Comparison of ENCODE assay signal across 16 cellular contexts in the genomic region with DNA sequence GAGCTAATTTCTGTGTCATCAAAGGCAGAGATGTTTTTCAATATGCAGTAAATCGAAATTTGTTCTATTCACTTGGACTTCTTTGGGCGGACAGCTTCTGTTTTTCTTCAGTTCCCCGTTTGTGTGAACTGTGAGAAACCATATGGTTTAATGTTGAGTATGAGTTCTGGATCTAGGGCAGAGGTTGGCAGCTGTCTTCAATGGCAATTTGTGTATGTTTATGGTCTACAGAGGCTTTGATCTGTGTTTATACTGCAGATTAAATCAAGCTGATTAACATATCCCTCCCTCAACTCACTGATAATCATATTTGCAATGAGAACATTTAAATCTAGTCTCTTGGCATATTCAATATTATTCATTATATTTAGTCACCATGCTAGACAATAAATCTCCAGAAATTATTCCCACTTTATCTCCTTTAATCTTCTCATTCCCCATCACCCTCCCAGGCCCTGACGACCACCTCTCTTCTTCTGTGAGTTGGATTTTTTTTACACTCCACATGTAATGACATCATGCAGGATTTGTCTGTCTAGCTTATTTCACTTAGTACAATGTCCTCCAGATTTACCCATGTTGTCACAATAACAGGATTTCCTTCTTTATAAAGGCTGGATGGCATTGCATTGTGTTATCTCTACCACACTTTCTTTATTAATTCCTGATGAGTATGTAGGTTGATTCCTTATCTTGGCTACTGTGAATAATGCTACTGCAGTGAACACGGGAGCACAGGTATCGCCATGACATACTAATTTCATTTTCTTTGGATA. TPM values are rescaled to one million over a fixed set of nuclear protein-coding genes. Genes with fewer than 3 reads are reported as not detected.
A peak's percentile ranks its signal among the peaks of the same experiment; 100 is the strongest.
DNase-seq lines count a peak whose midpoint lies in the region; ATAC-seq and TF ChIP-seq lines count a peak whose summit lies in the region.
"Had no signal": no experiment of that assay in that cellular context is flagged by ENCODE, and none has a peak within 500 bp of the region (broad histone marks: within the 10 kb centered on the region; RNA-seq: fewer than 3 reads in every experiment).

No MANE protein-coding gene starts in this region.

- no peak for DNase-seq in CD4-positive, alpha-beta T cell
- DNase-seq in fibroblast of villous mesenchyme (ENCODE audit: low read depth) (peak; percentile 63), neural crest cell (ENCODE audit: low read depth, low spot score) (no peak)
- no peak for DNase-seq in activated CD4-positive, CD25-positive, alpha-beta regulatory T cell (lab: John Stamatoyannopoulos, UW)
- DNase-seq in activated CD4-positive, alpha-beta T cell treated with anti-CD3 and anti-CD28 coated beads, Interleukin-2, amount 50 U/mL, for 1 hour = no peak
- DNase-seq: heart left ventricle; NCI-H187 treated with DMSO at 0.1 percent for 48 hours; NCI-H446 treated with DMSO at 0.1 percent for 48 hours; stimulated activated CD4-positive, alpha-beta T cell treated with anti-CD3 and anti-CD28 coated beads, Interleukin-15, amount 100 ng/mL, for 24 hours had no signal

- H3K4me1 Mint-ChIP-seq in CD4-positive, alpha-beta T cell (ENCODE audit: low read depth) = peaks cover 56% of the 10 kb centered on the region
- H3K4me1 Mint-ChIP-seq in IgD-negative memory B cell (peaks cover 0 to 11% (median 8%) of the 10 kb centered on the region in 3 donors), neural crest cell (peaks cover 4% of the 10 kb centered on the region)
- H3K4me1 Mint-ChIP-seq in activated T-helper 17 cell treated with anti-CD3 and anti-CD28 coated beads, Interleukin-2, amount 50 U/mL, for 72 hours = peaks cover 4% of the 10 kb centered on the region
- H3K4me1 Mint-ChIP-seq: stimulated activated effector memory CD8-positive, alpha-beta T cell treated with anti-CD3 and anti-CD28 coated beads, Interleukin-12 subunit alpha, Interleukin-12 subunit beta, amount 100 ng/mL, for 72 hours had no signal

- peak overlapping the region; percentile 7 for H3K27ac Mint-ChIP-seq in CD4-positive, alpha-beta T cell
- H3K27ac Mint-ChIP-seq in IgD-negative memory B cell (peak overlapping the region in 2 of 3 donors; percentile 20 to 43), neural crest cell (ENCODE audit: unreplicated experiment) (peak overlapping the region; percentile 68)
- H3K27ac Mint-ChIP-seq in activated T-helper 17 cell treated with anti-CD3 and anti-CD28 coated beads, Interleukin-2, amount 50 U/mL, for 72 hours = no peak overlapping the region
- H3K27ac Mint-ChIP-seq: stimulated activated effector memory CD8-positive, alpha-beta T cell treated with anti-CD3 and anti-CD28 coated beads, Interleukin-12 subunit alpha, Interleukin-12 subunit beta, amount 100 ng/mL, for 72 hours had no signal

- CTCF ChIA-PET in CD4-positive, alpha-beta T cell (lab: Charles Lee) = no interaction called here

- no peak overlapping the region for H3K27ac ChIP-seq in CD4-positive, alpha-beta T cell (ENCODE audit: low read depth, low read length)
- H3K27ac ChIP-seq: neutrophil had no signal

- H3K9me3 ChIP-seq in CD4-positive, alpha-beta T cell (ENCODE audit: control insufficient read depth, low read length) = no peaks in the 10 kb centered on the region
- H3K9me3 ChIP-seq: HAP-1, heart left ventricle, neutrophil had no signal

- intact Hi-C loops in CD4-positive, alpha-beta T cell (cut with DNase I, micrococcal nuclease) = no loop called here

- no peaks in the 10 kb centered on the region for H3K9me3 Mint-ChIP-seq in CD4-positive, alpha-beta T cell
- H3K9me3 Mint-ChIP-seq in IgD-negative memory B cell (peaks cover 0 to 7% (median 3%) of the 10 kb centered on the region in 3 donors), neural crest cell (no peaks in the 10 kb centered on the region)
- no peaks in the 10 kb centered on the region for H3K9me3 Mint-ChIP-seq in activated T-helper 17 cell treated with anti-CD3 and anti-CD28 coated beads, Interleukin-2, amount 50 U/mL, for 72 hours

- H3K4me3 Mint-ChIP-seq in CD4-positive, alpha-beta T cell = no peak overlapping the region
- H3K4me3 Mint-ChIP-seq in IgD-negative memory B cell = peak overlapping the region in 1 of 4 donors; percentile 41
- no peak overlapping the region for H3K4me3 Mint-ChIP-seq in neural crest cell
- no peak overlapping the region for H3K4me3 Mint-ChIP-seq in activated T-helper 17 cell treated with anti-CD3 and anti-CD28 coated beads, Interleukin-2, amount 50 U/mL, for 72 hours
- H3K4me3 Mint-ChIP-seq: stimulated activated effector memory CD8-positive, alpha-beta T cell treated with anti-CD3 and anti-CD28 coated beads, Interleukin-12 subunit alpha, Interleukin-12 subunit beta, amount 100 ng/mL, for 72 hours had no signal

- peaks cover 83% of the 10 kb centered on the region for H3K36me3 Mint-ChIP-seq in CD4-positive, alpha-beta T cell (ENCODE audit: low read depth)
- peaks cover 16% of the 10 kb centered on the region for H3K36me3 Mint-ChIP-seq in IgD-negative memory B cell
- H3K36me3 Mint-ChIP-seq in neural crest cell (ENCODE audit: low read depth) = peaks cover 2% of the 10 kb centered on the region
- peaks cover 74% of the 10 kb centered on the region for H3K36me3 Mint-ChIP-seq in activated T-helper 17 cell treated with anti-CD3 and anti-CD28 coated beads, Interleukin-2, amount 50 U/mL, for 72 hours (ENCODE audit: low read depth)

- no peak overlapping the region for H3K4me3 ChIP-seq in fibroblast of villous mesenchyme (ENCODE audit: low read depth, low read length)
- H3K4me3 ChIP-seq: HAP-1, heart left ventricle had no signal

- ATAC-seq in CD4-positive, alpha-beta T cell (ENCODE audit: poor library complexity) = no peak
- no peak for ATAC-seq in activated T-helper 17 cell treated with anti-CD3 and anti-CD28 coated beads, Interleukin-2, amount 50 U/mL, for 72 hours (replicated peaks)
- no peak for ATAC-seq in GM19035 (IDR thresholded peaks at IDR 0.05; ENCODE audit: unreplicated experiment)
- ATAC-seq: Right ventricle myocardium inferior; stimulated activated effector memory CD8-positive, alpha-beta T cell treated with anti-CD3 and anti-CD28 coated beads, Interleukin-12 subunit alpha, Interleukin-12 subunit beta, amount 100 ng/mL, for 72 hours had no signal

- POLR2A ChIA-PET in CD4-positive, alpha-beta T cell (lab: Charles Lee) = no interaction called here

- TF ChIP-seq CTCF in CD4-positive, alpha-beta T cell (IDR thresholded peaks at IDR 0.05) = no peak
- TF ChIP-seq CTCF in fibroblast of villous mesenchyme (IDR thresholded peaks at IDR 0.05; ENCODE audit: insufficient read depth, low read depth, low read length) = no peak
- no peak for TF ChIP-seq CTCF in neural crest cell (conservative IDR thresholded peaks at IDR 0.05)

- no peaks in the 10 kb centered on the region for H3K27me3 Mint-ChIP-seq in CD4-positive, alpha-beta T cell
- H3K27me3 Mint-ChIP-seq in IgD-negative memory B cell (no peaks in the 10 kb centered on the region), neural crest cell (ENCODE audit: low read depth) (no peaks in the 10 kb centered on the region)
- no peaks in the 10 kb centered on the region for H3K27me3 Mint-ChIP-seq in activated T-helper 17 cell treated with anti-CD3 and anti-CD28 coated beads, Interleukin-2, amount 50 U/mL, for 72 hours

- no peaks in the 10 kb centered on the region for H3K27me3 ChIP-seq in CD4-positive, alpha-beta T cell (ENCODE audit: control insufficient read depth, insufficient read depth, low read length)
- H3K27me3 ChIP-seq: heart left ventricle, neutrophil had no signal

RNA-seq across cellular contexts. Expression of gene ZNF331, which starts 9.0 kb away (rescaled TPM):
- 100 to 1,000 TPM; 428 to 437 TPM for total RNA-seq in CD4-positive, alpha-beta T cell
- polyA plus RNA-seq in IgD-negative memory B cell = 27.1 TPM
- 9.0 and 13.4 TPM in 2 replicates for total RNA-seq in fibroblast of villous mesenchyme
- 36.6 and 41.7 TPM in 2 replicates for total RNA-seq in neural crest cell
- total RNA-seq in activated T-helper 17 cell treated with anti-CD3 and anti-CD28 coated beads, Interleukin-2, amount 50 U/mL, for 72 hours = 10 to 100 TPM; 24.9 to 65.2 TPM

Comparison
In these comparisons a context has a peak if more than half of its experiments do, and no peak if none do; other contexts are left out.
1. RNA of gene ZNF331, which starts 9.0 kb away (total RNA-seq): 428 to 437 TPM in CD4-positive, alpha-beta T cell; 24.9 to 65.2 TPM in activated T-helper 17 cell treated with anti-CD3 and anti-CD28 coated beads, Interleukin-2, amount 50 U/mL, for 72 hours, 36.6 to 41.7 TPM in neural crest cell and 9.0 to 13.4 TPM in fibroblast of villous mesenchyme; every median in the first group is over 4 times any median in the second.